In genomic region chr1:26237230-26237966, GRCh38 we compare ENCODE assay signal across 1 cellular context.
TF ChIP-seq lines count a peak whose summit lies in the region.

No MANE protein-coding gene starts in this region.

TF ChIP-seq in K562, 482 proteins besides CTCF, POLR2A, EP300 and RAD21 (continued from another document and continues in another):
- TF ChIP-seq ZBTB12 (CRISPR knock-in tag; IDR thresholded peaks at IDR 0.05) (no peak), TCF15 (CRISPR knock-in tag; IDR thresholded peaks at IDR 0.05) (no peak), ZFX (CRISPR knock-in tag; IDR thresholded peaks at IDR 0.05) (no peak; the same call in 1 of the 2 replicates), ZNF785 (CRISPR knock-in tag; IDR thresholded peaks at IDR 0.05) (no peak), CBX5 (IDR thresholded peaks at IDR 0.05; ENCODE audit: borderline replicate concordance, low read depth) (no peak), CXXC5 (CRISPR knock-in tag; IDR thresholded peaks at IDR 0.05) (no peak), MTA3 (IDR thresholded peaks at IDR 0.05; ENCODE audit: borderline replicate concordance) (no peak; the same call in 1 of the 2 replicates), ZNF143 (CRISPR knock-in tag; IDR thresholded peaks at IDR 0.05) (no peak), NKRF (IDR thresholded peaks at IDR 0.05; ENCODE audit: borderline replicate concordance) (peak; percentile 26; the same call in 1 of the 2 replicates), ZNF311 (CRISPR knock-in tag; IDR thresholded peaks at IDR 0.05) (no peak), KLF13 (tag; IDR thresholded peaks at IDR 0.05; ENCODE audit: borderline replicate concordance, low read depth) (no peak), RFX1 (IDR thresholded peaks at IDR 0.05) (no peak), ZNF212 (CRISPR knock-in tag; IDR thresholded peaks at IDR 0.05) (no peak), NFIC (IDR thresholded peaks at IDR 0.05) (no peak), XRCC5 (IDR thresholded peaks at IDR 0.05; ENCODE audit: low read depth, low read length) (no peak), BRF1 (IDR thresholded peaks at IDR 0.05; ENCODE audit: borderline replicate concordance, extremely low read depth, insufficient read length) (no peak), SFPQ (IDR thresholded peaks at IDR 0.05; ENCODE audit: low read depth, low read length) (no peak), DMBX1 (CRISPR knock-in tag; IDR thresholded peaks at IDR 0.05; ENCODE audit: borderline replicate concordance) (no peak), SUPT5H (IDR thresholded peaks at IDR 0.05) (no peak), ZNF324 (CRISPR knock-in tag; IDR thresholded peaks at IDR 0.05) (no peak), ZNF512 (tag; IDR thresholded peaks at IDR 0.05) (no peak), NR4A1 (CRISPR knock-in tag; IDR thresholded peaks at IDR 0.05) (no peak), NR4A1 (tag; IDR thresholded peaks at IDR 0.05) (no peak; the same call in 1 of the 2 replicates), FOXA3 (CRISPR knock-in tag; conservative IDR thresholded peaks at IDR 0.05 in 1 of 2, IDR thresholded peaks at IDR 0.05 in 1 of 2) (no peak; a peak in 1 of 4 replicates), RBM34 (IDR thresholded peaks at IDR 0.05; ENCODE audit: borderline replicate concordance, insufficient read depth, low read length) (no peak), MAFK (IDR thresholded peaks at IDR 0.05; ENCODE audit: low read length) (peak; percentile 97), ZNF184 (CRISPR knock-in tag; IDR thresholded peaks at IDR 0.05) (no peak), KDM5B (IDR thresholded peaks at IDR 0.05; ENCODE audit: insufficient replicate concordance, low read depth, low read length) (no peak), ZBTB9 (CRISPR knock-in tag; IDR thresholded peaks at IDR 0.05) (no peak), ZKSCAN3 (CRISPR knock-in tag; IDR thresholded peaks at IDR 0.05) (no peak), PATZ1 (CRISPR knock-in tag; IDR thresholded peaks at IDR 0.05; ENCODE audit: borderline replicate concordance) (no peak), PRPF4 (IDR thresholded peaks at IDR 0.05; ENCODE audit: insufficient read depth, low read depth, low read length, poor library complexity, severe bottlenecking) (no peak), BCL6 (CRISPR knock-in tag; IDR thresholded peaks at IDR 0.05) (no peak), SNAPC5 (CRISPR knock-in tag; IDR thresholded peaks at IDR 0.05) (no peak), TRIM28 (IDR thresholded peaks at IDR 0.05) (0 out of 2 replicates have a peak, but pooled peaks have one; percentile 27), MNT (conservative IDR thresholded peaks at IDR 0.05) (peak; percentile 55 to 69), GABPB1 (CRISPR knock-in tag; IDR thresholded peaks at IDR 0.05) (no peak), CREB3L1 (IDR thresholded peaks at IDR 0.05; ENCODE audit: borderline replicate concordance, low read depth) (no peak; the same call in 1 of the 2 replicates), TBL1XR1 (IDR thresholded peaks at IDR 0.05; ENCODE audit: low read length in 2 of 2) (no peak), PTRF (tag; IDR thresholded peaks at IDR 0.05) (no peak), ZKSCAN8 (CRISPR knock-in tag; IDR thresholded peaks at IDR 0.05) (0 out of 2 replicates have a peak, but pooled peaks have one; percentile 30), PHF8 (IDR thresholded peaks at IDR 0.05; ENCODE audit: borderline replicate concordance, low read length) (no peak), E4F1 (CRISPR knock-in tag; IDR thresholded peaks at IDR 0.05; ENCODE audit: borderline replicate concordance) (0 out of 2 replicates have a peak, but pooled peaks have one; percentile 48), ELF4 (CRISPR knock-in tag; IDR thresholded peaks at IDR 0.05) (no peak), ZFP36 (IDR thresholded peaks at IDR 0.05; ENCODE audit: low read depth, low read length, partially characterized antibody) (no peak), ILF3 (IDR thresholded peaks at IDR 0.05; ENCODE audit: borderline replicate concordance) (peak; percentile 69; the same call in 1 of the 2 replicates), CREB3 (tag; conservative IDR thresholded peaks at IDR 0.05; ENCODE audit: low read depth) (no peak), STAT5A (IDR thresholded peaks at IDR 0.05; ENCODE audit: borderline replicate concordance, low read length) (no peak), MTF1 (CRISPR knock-in tag; IDR thresholded peaks at IDR 0.05; ENCODE audit: borderline replicate concordance) (no peak), FOXJ2 (tag; IDR thresholded peaks at IDR 0.05) (no peak; the same call in 1 of the 2 replicates), EWSR1 (IDR thresholded peaks at IDR 0.05; ENCODE audit: borderline replicate concordance, low read depth, partially characterized antibody) (no peak)
